ENCODE assay signal across 1 cellular context in the genomic region with DNA sequence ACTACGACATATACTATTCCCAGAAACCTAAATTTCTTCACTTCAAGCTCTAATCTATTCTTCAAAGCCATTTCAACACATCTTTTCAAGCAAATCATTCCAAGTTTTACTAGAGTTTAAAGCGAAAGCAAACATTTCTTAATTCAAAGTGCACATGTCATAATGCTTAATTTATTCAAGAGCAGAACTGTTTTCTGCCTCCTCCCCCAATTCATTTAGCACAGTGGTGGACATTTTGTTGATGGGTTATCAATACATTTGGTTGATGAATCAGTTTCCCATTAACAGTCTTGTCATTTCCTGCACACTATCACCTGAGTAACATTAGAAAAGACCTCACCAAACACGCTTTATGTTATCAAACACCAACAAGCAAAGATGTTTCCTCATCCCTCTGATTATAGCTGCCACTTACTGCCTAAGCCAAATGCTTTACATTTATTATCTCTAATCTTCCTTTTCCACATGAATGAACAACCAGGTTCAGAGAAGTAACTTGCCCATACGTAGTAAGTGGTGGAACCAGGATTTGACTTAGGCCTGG.
TF ChIP-seq lines count a peak whose summit lies in the region.

No MANE protein-coding gene starts in this region.

TF ChIP-seq in K562, 482 proteins besides CTCF, POLR2A, EP300 and RAD21 (continued from another document):
- TF ChIP-seq, protein P1, sequence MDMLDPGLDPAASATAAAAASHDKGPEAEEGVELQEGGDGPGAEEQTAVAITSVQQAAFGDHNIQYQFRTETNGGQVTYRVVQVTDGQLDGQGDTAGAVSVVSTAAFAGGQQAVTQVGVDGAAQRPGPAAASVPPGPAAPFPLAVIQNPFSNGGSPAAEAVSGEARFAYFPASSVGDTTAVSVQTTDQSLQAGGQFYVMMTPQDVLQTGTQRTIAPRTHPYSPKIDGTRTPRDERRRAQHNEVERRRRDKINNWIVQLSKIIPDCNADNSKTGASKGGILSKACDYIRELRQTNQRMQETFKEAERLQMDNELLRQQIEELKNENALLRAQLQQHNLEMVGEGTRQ (CRISPR knock-in tag; IDR thresholded peaks at IDR 0.05) = no peak
- TF ChIP-seq, protein P2, sequence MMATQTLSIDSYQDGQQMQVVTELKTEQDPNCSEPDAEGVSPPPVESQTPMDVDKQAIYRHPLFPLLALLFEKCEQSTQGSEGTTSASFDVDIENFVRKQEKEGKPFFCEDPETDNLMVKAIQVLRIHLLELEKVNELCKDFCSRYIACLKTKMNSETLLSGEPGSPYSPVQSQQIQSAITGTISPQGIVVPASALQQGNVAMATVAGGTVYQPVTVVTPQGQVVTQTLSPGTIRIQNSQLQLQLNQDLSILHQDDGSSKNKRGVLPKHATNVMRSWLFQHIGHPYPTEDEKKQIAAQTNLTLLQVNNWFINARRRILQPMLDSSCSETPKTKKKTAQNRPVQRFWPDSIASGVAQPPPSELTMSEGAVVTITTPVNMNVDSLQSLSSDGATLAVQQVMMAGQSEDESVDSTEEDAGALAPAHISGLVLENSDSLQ (IDR thresholded peaks at IDR 0.05) = peak; percentile 78
- no peak for TF ChIP-seq KAT2B (IDR thresholded peaks at IDR 0.05; ENCODE audit: low read depth, low read length)
- TF ChIP-seq NR2C2 (CRISPR knock-in tag; IDR thresholded peaks at IDR 0.05) = no peak
- no peak for TF ChIP-seq NR2C2 (tag; IDR thresholded peaks at IDR 0.05)
- 0 out of 2 replicates have a peak, but pooled peaks have one; percentile 54 for TF ChIP-seq RNF2 (IDR thresholded peaks at IDR 0.05)
- peak; percentile 68 for TF ChIP-seq CCNT2 (IDR thresholded peaks at IDR 0.05; ENCODE audit: borderline replicate concordance, extremely low read depth, insufficient read length, low read depth, low read length)
- peak; percentile 91 for TF ChIP-seq TEAD4 (IDR thresholded peaks at IDR 0.05; ENCODE audit: low read length)
- no peak for TF ChIP-seq TEAD4 (CRISPR knock-in tag; IDR thresholded peaks at IDR 0.05; ENCODE audit: borderline replicate concordance)
- peak; percentile 92 for TF ChIP-seq ARID1B (IDR thresholded peaks at IDR 0.05)
- TF ChIP-seq SMARCA4 (IDR thresholded peaks at IDR 0.05) = peak; percentile 90
- TF ChIP-seq, protein P3, sequence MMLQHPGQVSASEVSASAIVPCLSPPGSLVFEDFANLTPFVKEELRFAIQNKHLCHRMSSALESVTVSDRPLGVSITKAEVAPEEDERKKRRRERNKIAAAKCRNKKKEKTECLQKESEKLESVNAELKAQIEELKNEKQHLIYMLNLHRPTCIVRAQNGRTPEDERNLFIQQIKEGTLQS (IDR thresholded peaks at IDR 0.05) = peak; percentile 44; the same call in 1 of the 2 replicates
- TF ChIP-seq, protein P3 (CRISPR knock-in tag; conservative IDR thresholded peaks at IDR 0.05) = no peak
- TF ChIP-seq ZBTB9 (CRISPR knock-in tag; IDR thresholded peaks at IDR 0.05) = no peak
- TF ChIP-seq, protein P4, sequence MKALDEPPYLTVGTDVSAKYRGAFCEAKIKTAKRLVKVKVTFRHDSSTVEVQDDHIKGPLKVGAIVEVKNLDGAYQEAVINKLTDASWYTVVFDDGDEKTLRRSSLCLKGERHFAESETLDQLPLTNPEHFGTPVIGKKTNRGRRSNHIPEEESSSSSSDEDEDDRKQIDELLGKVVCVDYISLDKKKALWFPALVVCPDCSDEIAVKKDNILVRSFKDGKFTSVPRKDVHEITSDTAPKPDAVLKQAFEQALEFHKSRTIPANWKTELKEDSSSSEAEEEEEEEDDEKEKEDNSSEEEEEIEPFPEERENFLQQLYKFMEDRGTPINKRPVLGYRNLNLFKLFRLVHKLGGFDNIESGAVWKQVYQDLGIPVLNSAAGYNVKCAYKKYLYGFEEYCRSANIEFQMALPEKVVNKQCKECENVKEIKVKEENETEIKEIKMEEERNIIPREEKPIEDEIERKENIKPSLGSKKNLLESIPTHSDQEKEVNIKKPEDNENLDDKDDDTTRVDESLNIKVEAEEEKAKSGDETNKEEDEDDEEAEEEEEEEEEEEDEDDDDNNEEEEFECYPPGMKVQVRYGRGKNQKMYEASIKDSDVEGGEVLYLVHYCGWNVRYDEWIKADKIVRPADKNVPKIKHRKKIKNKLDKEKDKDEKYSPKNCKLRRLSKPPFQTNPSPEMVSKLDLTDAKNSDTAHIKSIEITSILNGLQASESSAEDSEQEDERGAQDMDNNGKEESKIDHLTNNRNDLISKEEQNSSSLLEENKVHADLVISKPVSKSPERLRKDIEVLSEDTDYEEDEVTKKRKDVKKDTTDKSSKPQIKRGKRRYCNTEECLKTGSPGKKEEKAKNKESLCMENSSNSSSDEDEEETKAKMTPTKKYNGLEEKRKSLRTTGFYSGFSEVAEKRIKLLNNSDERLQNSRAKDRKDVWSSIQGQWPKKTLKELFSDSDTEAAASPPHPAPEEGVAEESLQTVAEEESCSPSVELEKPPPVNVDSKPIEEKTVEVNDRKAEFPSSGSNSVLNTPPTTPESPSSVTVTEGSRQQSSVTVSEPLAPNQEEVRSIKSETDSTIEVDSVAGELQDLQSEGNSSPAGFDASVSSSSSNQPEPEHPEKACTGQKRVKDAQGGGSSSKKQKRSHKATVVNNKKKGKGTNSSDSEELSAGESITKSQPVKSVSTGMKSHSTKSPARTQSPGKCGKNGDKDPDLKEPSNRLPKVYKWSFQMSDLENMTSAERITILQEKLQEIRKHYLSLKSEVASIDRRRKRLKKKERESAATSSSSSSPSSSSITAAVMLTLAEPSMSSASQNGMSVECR (CRISPR knock-in tag; IDR thresholded peaks at IDR 0.05) = no peak
- peak; percentile 41; the same call in 1 of the 2 replicates for TF ChIP-seq MBD2 (IDR thresholded peaks at IDR 0.05; ENCODE audit: borderline replicate concordance, low read depth)
- no peak for TF ChIP-seq ZKSCAN8 (CRISPR knock-in tag; IDR thresholded peaks at IDR 0.05)
- TF ChIP-seq ATF1 (CRISPR knock-in tag; IDR thresholded peaks at IDR 0.05) = no peak
- TF ChIP-seq ATF1 (tag; IDR thresholded peaks at IDR 0.05) = peak; percentile 36; the same call in 1 of the 2 replicates
- TF ChIP-seq SMARCB1 (IDR thresholded peaks at IDR 0.05; ENCODE audit: insufficient read length, low read depth) = peak; percentile 65
- TF ChIP-seq RBM25 (IDR thresholded peaks at IDR 0.05; ENCODE audit: low read depth, low read length, severe bottlenecking) = no peak
- TF ChIP-seq FOXP1 (CRISPR knock-in tag; IDR thresholded peaks at IDR 0.05) = no peak; the same call in 1 of the 2 replicates
- TF ChIP-seq SREBF1 (IDR thresholded peaks at IDR 0.05; ENCODE audit: borderline replicate concordance, low read depth, low read length) = no peak
- no peak for TF ChIP-seq ZNF431 (CRISPR knock-in tag; IDR thresholded peaks at IDR 0.05)
- TF ChIP-seq, protein P5, sequence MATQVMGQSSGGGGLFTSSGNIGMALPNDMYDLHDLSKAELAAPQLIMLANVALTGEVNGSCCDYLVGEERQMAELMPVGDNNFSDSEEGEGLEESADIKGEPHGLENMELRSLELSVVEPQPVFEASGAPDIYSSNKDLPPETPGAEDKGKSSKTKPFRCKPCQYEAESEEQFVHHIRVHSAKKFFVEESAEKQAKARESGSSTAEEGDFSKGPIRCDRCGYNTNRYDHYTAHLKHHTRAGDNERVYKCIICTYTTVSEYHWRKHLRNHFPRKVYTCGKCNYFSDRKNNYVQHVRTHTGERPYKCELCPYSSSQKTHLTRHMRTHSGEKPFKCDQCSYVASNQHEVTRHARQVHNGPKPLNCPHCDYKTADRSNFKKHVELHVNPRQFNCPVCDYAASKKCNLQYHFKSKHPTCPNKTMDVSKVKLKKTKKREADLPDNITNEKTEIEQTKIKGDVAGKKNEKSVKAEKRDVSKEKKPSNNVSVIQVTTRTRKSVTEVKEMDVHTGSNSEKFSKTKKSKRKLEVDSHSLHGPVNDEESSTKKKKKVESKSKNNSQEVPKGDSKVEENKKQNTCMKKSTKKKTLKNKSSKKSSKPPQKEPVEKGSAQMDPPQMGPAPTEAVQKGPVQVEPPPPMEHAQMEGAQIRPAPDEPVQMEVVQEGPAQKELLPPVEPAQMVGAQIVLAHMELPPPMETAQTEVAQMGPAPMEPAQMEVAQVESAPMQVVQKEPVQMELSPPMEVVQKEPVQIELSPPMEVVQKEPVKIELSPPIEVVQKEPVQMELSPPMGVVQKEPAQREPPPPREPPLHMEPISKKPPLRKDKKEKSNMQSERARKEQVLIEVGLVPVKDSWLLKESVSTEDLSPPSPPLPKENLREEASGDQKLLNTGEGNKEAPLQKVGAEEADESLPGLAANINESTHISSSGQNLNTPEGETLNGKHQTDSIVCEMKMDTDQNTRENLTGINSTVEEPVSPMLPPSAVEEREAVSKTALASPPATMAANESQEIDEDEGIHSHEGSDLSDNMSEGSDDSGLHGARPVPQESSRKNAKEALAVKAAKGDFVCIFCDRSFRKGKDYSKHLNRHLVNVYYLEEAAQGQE (CRISPR knock-in tag; IDR thresholded peaks at IDR 0.05; ENCODE audit: low read depth) = no peak
- TF ChIP-seq MNT (conservative IDR thresholded peaks at IDR 0.05) = peak; percentile 13 to 54; a peak in 2 of 4 replicates
- TF ChIP-seq ZNF699 (CRISPR knock-in tag; IDR thresholded peaks at IDR 0.05; ENCODE audit: insufficient replicate concordance) = no peak
- TF ChIP-seq POLR2H (tag; IDR thresholded peaks at IDR 0.05; ENCODE audit: low read depth) = peak; percentile 68
- no peak for TF ChIP-seq SREBF2 (CRISPR knock-in tag; IDR thresholded peaks at IDR 0.05)
- peak; percentile 78 to 82; a peak in 3 of 4 replicates for TF ChIP-seq KDM1A (IDR thresholded peaks at IDR 0.05)
- no peak for TF ChIP-seq MYNN (IDR thresholded peaks at IDR 0.05)
- no peak for TF ChIP-seq MYNN (CRISPR knock-in tag; IDR thresholded peaks at IDR 0.05)
- TF ChIP-seq SFPQ (IDR thresholded peaks at IDR 0.05; ENCODE audit: low read depth, low read length) = no peak
- TF ChIP-seq CCAR2 (IDR thresholded peaks at IDR 0.05; ENCODE audit: low read depth, low read length) = no peak
- no peak for TF ChIP-seq NELFE (IDR thresholded peaks at IDR 0.05; ENCODE audit: insufficient read depth, insufficient read length)
- no peak for TF ChIP-seq ZNF232 (CRISPR knock-in tag; IDR thresholded peaks at IDR 0.05)
- peak; percentile 26; the same call in 1 of the 2 replicates for TF ChIP-seq CREB1 (IDR thresholded peaks at IDR 0.05)
- no peak for TF ChIP-seq CREB1 (CRISPR knock-in tag; IDR thresholded peaks at IDR 0.05)
